22 cellular contexts compared by ENCODE assay signal in the genomic region with DNA sequence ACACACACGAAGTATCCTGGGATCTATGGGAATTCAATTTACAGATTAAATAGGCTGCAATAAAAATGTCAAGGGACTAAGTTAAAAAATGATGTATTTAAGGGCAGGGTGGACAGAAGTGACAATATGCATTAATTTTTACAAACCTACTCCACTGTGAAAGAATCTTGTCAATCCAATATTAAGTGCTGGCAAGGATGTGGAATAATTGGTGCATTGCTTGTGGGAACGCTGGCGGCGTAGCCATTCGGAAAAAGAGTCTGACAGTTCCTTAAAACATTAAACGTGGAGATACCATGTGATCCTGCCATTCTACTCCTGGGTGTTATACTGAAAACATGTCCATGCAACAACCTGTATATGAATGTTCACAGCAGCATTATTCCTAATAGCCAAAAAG.
"Had no signal": no experiment of that assay in that cellular context is flagged by ENCODE, and none has a peak within 500 bp of the region (broad histone marks: within the 10 kb centered on the region; RNA-seq: fewer than 3 reads in every experiment).

No MANE protein-coding gene starts in this region.

- H3K27ac ChIP-seq: HL-60 had no signal

- H3K4me3 ChIP-seq: MG63, SJSA1, SK-N-MC had no signal

- H3K9me3 ChIP-seq: MG63, SJSA1 had no signal

- H3K27me3 ChIP-seq: MG63, SJSA1 had no signal

- H3K36me3 ChIP-seq: MG63, SJSA1 had no signal

- DNase-seq: KBM-7, MG63, NCI-H1092, NCI-H1105 treated with DMSO at 0.1 percent for 48 hours, NCI-H1417 treated with DMSO at 0.1 percent for 48 hours, NCI-H146, NCI-H187, NCI-H2029, NCI-H2081 treated with DMSO at 0.1 percent for 48 hours, NCI-H2171, NCI-H226, NCI-H446, NCI-H510A, NCI-H524 treated with DMSO at 0.1 percent for 48 hours, NCI-H69, NCI-H774, Right ventricle myocardium superior, RPMI8226, SIG-M5 had no signal
